Comparison of ENCODE assay signal across 5 cellular contexts in the genomic region with DNA sequence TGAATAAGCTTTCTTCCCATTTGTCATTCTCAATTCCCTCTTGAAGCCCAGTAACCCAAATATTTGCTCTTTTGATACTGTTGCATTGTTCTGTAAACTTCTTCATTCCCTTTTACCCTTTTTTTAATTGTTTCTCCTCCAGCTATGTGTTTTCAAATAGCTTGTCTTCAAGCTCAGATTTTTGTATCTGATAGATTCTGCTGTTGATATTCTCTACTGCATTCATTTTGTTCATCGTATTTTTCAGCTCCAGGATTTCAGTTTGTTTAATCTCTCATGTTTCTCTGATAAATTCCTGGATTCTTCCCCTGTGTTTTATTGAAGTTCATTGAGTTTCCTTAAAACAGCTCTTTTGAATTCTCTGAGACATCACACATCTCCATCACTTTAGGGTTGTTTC.
"Had no signal": no experiment of that assay in that cellular context is flagged by ENCODE, and none has a peak within 500 bp of the region (broad histone marks: within the 10 kb centered on the region; RNA-seq: fewer than 3 reads in every experiment).

No MANE protein-coding gene starts in this region.

- H3K27ac ChIP-seq: GM23248 had no signal

- DNase-seq: KG1 had no signal

- H2AFZ ChIP-seq: GM23248 had no signal

- H3K36me3 ChIP-seq: HAP-1 had no signal

- H3K27me3 Mint-ChIP-seq: IgD-negative memory B cell had no signal

- H3K4me3 ChIP-seq: GM23248, HAP-1 had no signal

- H3K9me3 ChIP-seq: HAP-1 had no signal

- FAIRE-seq: HTR-8/SVneo had no signal

- H3K4me1 ChIP-seq: HAP-1 had no signal
